In genomic region chr15:63473007-63473748, GRCh38 we compare ENCODE assay signal across 8 cellular contexts. TPM values are rescaled to one million over a fixed set of nuclear protein-coding genes. Genes with fewer than 3 reads are reported as not detected.
DNase-seq lines count a peak whose midpoint lies in the region; ATAC-seq, FAIRE-seq and TF ChIP-seq lines count a peak whose summit lies in the region.

No MANE protein-coding gene starts in this region.

- H3K27ac Mint-ChIP-seq in T-helper 17 cell: peak overlapping the region; percentile 100

- no peaks in the 10 kb centered on the region for H3K36me3 ChIP-seq in pancreas

- H3K36me3 Mint-ChIP-seq in T-helper 17 cell (ENCODE audit: low read depth): no peaks in the 10 kb centered on the region

- H3K9me3 ChIP-seq in T-helper 17 cell (ENCODE audit: control insufficient read depth, low read length, poor library complexity, severe bottlenecking) (no peaks in the 10 kb centered on the region), pancreas (no peaks in the 10 kb centered on the region)

- intact Hi-C loops in pancreas (cut with DNase I): loop anchor here in 1 of 3 donors (10.0 kb wide), 1 partner anchor 122 kb away; the partner anchor contains the start of gene FBXL22

- whole genome bisulfite sequencing in pancreas, 2 donors: 73 to 77% methylated on average over 9 of the region's 9 CpGs

- ATAC-seq in HG02840 (IDR thresholded peaks at IDR 0.05; ENCODE audit: low FRiP score, unreplicated experiment) (peak; percentile 36), T-helper 17 cell (peak; percentile 72), pancreas (peak; percentile 42 to 70 (median 52))

- TF ChIP-seq CTCF in pancreas (IDR thresholded peaks at IDR 0.05) (no peak), foreskin fibroblast (IDR thresholded peaks at IDR 0.05; ENCODE audit: low read depth, low read length) (no peak)

- H3K4me3 ChIP-seq in pancreas (no peak overlapping the region), foreskin fibroblast (ENCODE audit: low read depth in 1 of 2, low read length in 2 of 2) (no peak overlapping the region)

- DNase-seq in NCI-H2107 treated with DMSO at 0.1 percent for 48 hours (lab: John Stamatoyannopoulos, UW; ENCODE audit: unreplicated experiment) (peak; percentile 46), NCI-H2107 (lab: John Stamatoyannopoulos, UW) (no peak), T-helper 17 cell (peak in 1 of 3 donors; percentile 36), pancreas (no peak), NCI-H1048 (lab: John Stamatoyannopoulos, UW) (no peak), NCI-H226 (no peak), foreskin fibroblast (no peak)

- peaks cover 41% of the 10 kb centered on the region for H3K4me1 Mint-ChIP-seq in T-helper 17 cell

- H3K27ac ChIP-seq in pancreas: peak overlapping the region in 1 of 4 donors; percentile 63

- H3K27me3 ChIP-seq in pancreas: no peaks in the 10 kb centered on the region

- FAIRE-seq in pancreas (lab: Jason Lieb, UNC): no peak

- peak overlapping the region; percentile 25 for H3K4me3 Mint-ChIP-seq in T-helper 17 cell

- H3K27me3 Mint-ChIP-seq in T-helper 17 cell: no peaks in the 10 kb centered on the region

- peaks cover 17 to 25% (median 18%) of the 10 kb centered on the region in 3 donors for H3K4me1 ChIP-seq in pancreas

RNA-seq across cellular contexts. Expression of gene USP3, which starts 31.2 kb away (rescaled TPM):
- total RNA-seq in T-helper 17 cell (100 to 1,000 TPM; 219 to 288 TPM), pancreas (10 to 100 TPM; 39.3 to 50.8 (median 43.1) TPM)
- polyA plus RNA-seq in pancreas: 10 to 100 TPM; 28.5 to 35.8 TPM

Comparison
In these comparisons a context has a peak if more than half of its experiments do, and no peak if none do; other contexts are left out.
1. RNA of gene USP3, which starts 31.2 kb away (total RNA-seq): 219 to 288 TPM in T-helper 17 cell; 39.3 to 50.8 TPM in pancreas; every median in the first group is over 4 times any median in the second.
2. Peak in every context shown above with its lines, with median percentiles within 50 percentile points of each other: ATAC-seq.